ENCODE assay signal across 11 cellular contexts in genomic region chr4:6568689-6569332, GRCh38. TPM values are rescaled to one million over a fixed set of nuclear protein-coding genes. Genes with fewer than 3 reads are reported as not detected.
DNase-seq lines count a peak whose midpoint lies in the region; ATAC-seq and TF ChIP-seq lines count a peak whose summit lies in the region.
"Had no signal": no experiment of that assay in that cellular context is flagged by ENCODE, and none has a peak within 500 bp of the region (broad histone marks: within the 10 kb centered on the region; RNA-seq: fewer than 3 reads in every experiment).

No MANE protein-coding gene starts in this region.

- peaks cover 0 to 1% (median 0%) of the 10 kb centered on the region in 5 donors for H3K36me3 Mint-ChIP-seq in naive thymus-derived CD4-positive, alpha-beta T cell
- H3K36me3 Mint-ChIP-seq: activated CD8-positive, alpha-beta memory T cell treated with anti-CD3 and anti-CD28 coated beads, Interleukin-2, amount 10 ng/mL, durations not matched to agents 7 days and 5 days had no signal

- no peak for ATAC-seq in GM19452 (IDR thresholded peaks at IDR 0.05; ENCODE audit: unreplicated experiment)
- ATAC-seq in naive thymus-derived CD4-positive, alpha-beta T cell: no peak
- ATAC-seq: activated CD8-positive, alpha-beta memory T cell treated with anti-CD3 and anti-CD28 coated beads, Interleukin-2, amount 10 ng/mL, durations not matched to agents 7 days and 5 days had no signal

- H2AFZ ChIP-seq in osteoblast (ENCODE audit: low read length): no peak overlapping the region

- no peaks in the 10 kb centered on the region for H3K36me3 ChIP-seq in brain microvascular endothelial cell (replicated peaks)
- H3K36me3 ChIP-seq in osteoblast (ENCODE audit: insufficient read depth, low read length): no peaks in the 10 kb centered on the region
- H3K36me3 ChIP-seq in naive thymus-derived CD4-positive, alpha-beta T cell (ENCODE audit: control insufficient read depth in 2 of 3, insufficient read depth in 3 of 3, low read length in 3 of 3): no peaks in the 10 kb centered on the region

- no peaks in the 10 kb centered on the region for H3K79me2 ChIP-seq in osteoblast (ENCODE audit: insufficient read depth, low read length)

- peaks cover 3% of the 10 kb centered on the region for H3K9me3 ChIP-seq in osteoblast (ENCODE audit: low read depth, low read length)
- H3K9me3 ChIP-seq in naive thymus-derived CD4-positive, alpha-beta T cell (ENCODE audit: control insufficient read depth in 2 of 3, low read length in 3 of 3): no peaks in the 10 kb centered on the region

- H3K27me3 ChIP-seq in brain microvascular endothelial cell (replicated peaks) (peaks cover 12% of the 10 kb centered on the region), osteoblast (ENCODE audit: insufficient read depth, low read length) (peaks cover 27% of the 10 kb centered on the region)
- peaks cover 0 to 2% of the 10 kb centered on the region in 2 donors for H3K27me3 ChIP-seq in naive thymus-derived CD4-positive, alpha-beta T cell (ENCODE audit: control insufficient read depth in 2 of 2, insufficient read depth in 2 of 2, low read length in 2 of 2)

- no peak overlapping the region for H3K27ac Mint-ChIP-seq in naive thymus-derived CD4-positive, alpha-beta T cell
- H3K27ac Mint-ChIP-seq: activated CD8-positive, alpha-beta memory T cell treated with anti-CD3 and anti-CD28 coated beads, Interleukin-2, amount 10 ng/mL, durations not matched to agents 7 days and 5 days had no signal

- peaks cover 0 to 6% (median 0%) of the 10 kb centered on the region in 11 donors for H3K9me3 Mint-ChIP-seq in naive thymus-derived CD4-positive, alpha-beta T cell

- in situ Hi-C loops in brain microvascular endothelial cell (cut with HindIII; ENCODE audit: low pct_ligation_motif_present, low sequenced_read_pairs): no loop called here

- H4K20me1 ChIP-seq in osteoblast (ENCODE audit: insufficient read depth, low read length): no peaks in the 10 kb centered on the region

- H3K4me1 ChIP-seq in osteoblast (ENCODE audit: insufficient read depth, low read length): peaks cover 3% of the 10 kb centered on the region
- H3K4me1 ChIP-seq in naive thymus-derived CD4-positive, alpha-beta T cell (ENCODE audit: control insufficient read depth in 2 of 2, insufficient read depth in 2 of 2, low read length in 2 of 2): no peaks in the 10 kb centered on the region

- no peak overlapping the region for H3K4me3 ChIP-seq in brain microvascular endothelial cell (ENCODE audit: low read depth, low read length)
- no peak overlapping the region for H3K4me3 ChIP-seq in osteoblast (ENCODE audit: insufficient read depth, low read length)
- H3K4me3 ChIP-seq in naive thymus-derived CD4-positive, alpha-beta T cell (ENCODE audit: low read length): no peak overlapping the region

- POLR2A ChIA-PET in naive thymus-derived CD4-positive, alpha-beta T cell (lab: Charles Lee): no interaction called here

- peaks cover 0 to 1% (median 0%) of the 10 kb centered on the region in 7 donors for H3K4me1 Mint-ChIP-seq in naive thymus-derived CD4-positive, alpha-beta T cell
- H3K4me1 Mint-ChIP-seq: activated CD8-positive, alpha-beta memory T cell treated with anti-CD3 and anti-CD28 coated beads, Interleukin-2, amount 10 ng/mL, durations not matched to agents 7 days and 5 days had no signal

- DNase-seq in GM04504 (ENCODE audit: low read depth) (peak; percentile 25), NCI-H524 (lab: John Stamatoyannopoulos, UW) (peak; percentile 82 to 89), brain microvascular endothelial cell (peak; percentile 85), osteoblast (ENCODE audit: insufficient read length, low spot score, missing footprints) (peak; percentile 89), NCI-H2029 treated with DMSO at 0.1 percent for 48 hours (lab: John Stamatoyannopoulos, UW) (no peak), NCI-H1436 treated with DMSO at 0.1 percent for 48 hours (lab: John Stamatoyannopoulos, UW) (no peak)
- no peak for DNase-seq in naive thymus-derived CD4-positive, alpha-beta T cell
- DNase-seq: activated CD8-positive, alpha-beta memory T cell treated with anti-CD3 and anti-CD28 coated beads, Interleukin-2, amount 10 ng/mL, durations not matched to agents 7 days and 5 days; NCI-H510A treated with DMSO at 0.1 percent for 48 hours; stimulated activated CD4-positive, alpha-beta T cell treated with anti-CD3 and anti-CD28 coated beads, Interleukin-4, amount 100 ng/mL, for 1 hour had no signal

- intact Hi-C loops in naive thymus-derived CD4-positive, alpha-beta T cell (cut with micrococcal nuclease): no loop called here

- peaks cover 15 to 54% (median 21%) of the 10 kb centered on the region in 5 donors for H3K27me3 Mint-ChIP-seq in naive thymus-derived CD4-positive, alpha-beta T cell

- CTCF ChIA-PET in naive thymus-derived CD4-positive, alpha-beta T cell (lab: Charles Lee): no interaction called here

- peak overlapping the region in 1 of 10 donors; percentile 27 for H3K4me3 Mint-ChIP-seq in naive thymus-derived CD4-positive, alpha-beta T cell
- H3K4me3 Mint-ChIP-seq: activated CD8-positive, alpha-beta memory T cell treated with anti-CD3 and anti-CD28 coated beads, Interleukin-2, amount 10 ng/mL, durations not matched to agents 7 days and 5 days had no signal

- no peak for TF ChIP-seq CTCF in brain microvascular endothelial cell (IDR thresholded peaks at IDR 0.05; ENCODE audit: low read depth, low read length, missing control alignments)
- no peak for TF ChIP-seq CTCF in osteoblast (IDR thresholded peaks at IDR 0.05; ENCODE audit: extremely low read depth, low read depth, low read length)

- H3K27ac ChIP-seq in brain microvascular endothelial cell (no peak overlapping the region), osteoblast (ENCODE audit: low read depth, low read length) (no peak overlapping the region)
- H3K27ac ChIP-seq in naive thymus-derived CD4-positive, alpha-beta T cell (ENCODE audit: low read depth, low read length): no peak overlapping the region

- H3K4me2 ChIP-seq in osteoblast (ENCODE audit: insufficient read depth, low read length): no peak overlapping the region

RNA-seq across cellular contexts. Expression of gene MAN2B2, which starts 6.2 kb away (rescaled TPM):
- 26.8 and 28.2 TPM in 2 replicates for total RNA-seq in osteoblast
- total RNA-seq in naive thymus-derived CD4-positive, alpha-beta T cell: 10 to 100 TPM; 28.7 to 56.2 (median 39.4) TPM
- 10 to 100 TPM; 10.5 to 31.4 TPM for polyA plus RNA-seq in naive thymus-derived CD4-positive, alpha-beta T cell

Comparison
In these comparisons a context has a peak if more than half of its experiments do, and no peak if none do; other contexts are left out.
1. DNase-seq: peak in GM04504 (single experiment), NCI-H524 (2 of 2), brain microvascular endothelial cell (single experiment) and osteoblast (single experiment); none in NCI-H2029 treated with DMSO at 0.1 percent for 48 hours (single experiment), NCI-H1436 treated with DMSO at 0.1 percent for 48 hours (single experiment) and naive thymus-derived CD4-positive, alpha-beta T cell (0 of 9).